24 cellular contexts compared by ENCODE assay signal in the genomic region with DNA sequence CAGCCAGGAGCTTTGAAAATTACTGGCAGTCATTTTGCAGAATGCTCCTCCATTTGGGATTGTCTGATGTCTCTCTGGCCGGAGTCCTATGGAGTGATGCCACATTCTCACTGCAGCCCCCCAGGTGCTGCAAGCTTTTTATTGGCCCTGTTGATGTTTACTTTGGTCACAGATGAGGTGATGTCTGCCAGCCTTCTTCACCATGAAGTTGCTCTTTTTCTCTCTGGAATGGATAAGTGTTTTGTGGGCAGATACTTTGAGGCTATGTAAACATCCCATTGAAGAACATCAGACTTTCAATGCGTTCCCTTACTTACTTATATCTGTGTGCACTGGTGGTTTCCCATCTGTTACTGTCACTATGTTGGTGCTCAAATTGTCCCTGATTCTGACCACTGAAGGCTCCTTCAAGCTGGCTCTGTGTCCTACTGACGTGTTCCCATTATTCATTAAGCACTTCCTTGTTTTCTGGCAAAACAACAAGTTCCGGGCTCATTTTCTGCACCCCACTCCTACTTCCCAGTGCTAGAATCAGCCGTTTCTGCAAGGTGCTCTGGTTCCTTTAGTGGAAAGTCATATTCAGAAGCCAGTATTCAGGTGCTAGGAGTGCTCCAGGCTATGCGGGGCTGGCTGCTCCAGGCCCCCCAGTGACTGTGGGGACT. TPM values are rescaled to one million over a fixed set of nuclear protein-coding genes. Genes with fewer than 3 reads are reported as not detected.
DNase-seq lines count a peak whose midpoint lies in the region; ATAC-seq, FAIRE-seq and TF ChIP-seq lines count a peak whose summit lies in the region.
"Had no signal": no experiment of that assay in that cellular context is flagged by ENCODE, and none has a peak within 500 bp of the region (broad histone marks: within the 10 kb centered on the region; RNA-seq: fewer than 3 reads in every experiment).

No MANE protein-coding gene starts in this region.

- no peaks in the 10 kb centered on the region for H3K36me3 ChIP-seq in sigmoid colon
- H3K36me3 ChIP-seq in kidney (ENCODE audit: control insufficient read depth in 1 of 2, insufficient read depth in 2 of 2, low read length in 2 of 2) = no peaks in the 10 kb centered on the region
- H3K36me3 ChIP-seq: brain microvascular endothelial cell, left lung, Peyer's patch had no signal

- intact Hi-C loops in sigmoid colon (cut with DNase I) = no loop called here
- intact Hi-C loops in kidney (cut with DNase I) = no loop called here

- H3K27me3 ChIP-seq in sigmoid colon = no peaks in the 10 kb centered on the region
- H3K27me3 ChIP-seq: brain microvascular endothelial cell, left lung, Peyer's patch had no signal

- 70 to 81% methylated on average over 6 of the region's 6 CpGs for WGBS in sigmoid colon, 2 donors

- DNase-seq in G401 (ENCODE audit: low spot score) (peak; percentile 88), chondrocyte (ENCODE audit: low spot score) (no peak), kidney tubule cell (ENCODE audit: low spot score) (peak; percentile 39), sigmoid colon (no peak), kidney (no peak)
- no peak for DNase-seq in NK-92 treated with Interleukin-12 subunit alpha and Interleukin-12 subunit beta, amount 100 ng/mL, for 24 hours (lab: John Stamatoyannopoulos, UW)
- no peak for DNase-seq in activated T-cell treated with anti-CD3 and anti-CD28 coated beads, Interleukin-2, amount 50 U/mL, for 48 hours
- DNase-seq: activated CD8-positive, alpha-beta T cell treated with anti-CD3 and anti-CD28 coated beads, Interleukin-2, amount 10 ng/mL, durations not matched to agents 7 days and 5 days; activated T-cell treated with anti-CD3 and anti-CD28 coated beads, Interleukin-2, amount 50 U/mL, for 72 hours; brain microvascular endothelial cell; DMS79 treated with DMSO at 0.1 percent for 48 hours; left lung; NCI-H1930; Peyer's patch; stimulated activated CD4-positive, alpha-beta T cell treated with anti-CD3 and anti-CD28 coated beads, Interleukin-4, amount 100 ng/mL, for 4 hours; T-helper 9 cell had no signal

- H3K27ac Mint-ChIP-seq in chondrocyte (ENCODE audit: unreplicated experiment) = peak overlapping the region; percentile 73
- H3K27ac Mint-ChIP-seq: activated CD8-positive, alpha-beta T cell treated with anti-CD3 and anti-CD28 coated beads, Interleukin-2, amount 10 ng/mL, durations not matched to agents 7 days and 5 days; activated T-cell treated with anti-CD3 and anti-CD28 coated beads, Interleukin-2, amount 50 U/mL, for 72 hours had no signal

- H3K9ac ChIP-seq in kidney (ENCODE audit: low read length in 2 of 2) = no peak overlapping the region
- H3K9ac ChIP-seq: parathyroid adenoma had no signal

- no peaks in the 10 kb centered on the region for H3K9me3 Mint-ChIP-seq in chondrocyte (ENCODE audit: low read depth)
- H3K9me3 Mint-ChIP-seq: activated naive CD4-positive, alpha-beta T cell treated with anti-CD3 and anti-CD28 coated beads, Interleukin-2, amount 50 U/mL, for 24 hours; activated T-cell treated with anti-CD3 and anti-CD28 coated beads, Interleukin-2, amount 50 U/mL, for 72 hours; CD14-positive monocyte had no signal

- TF ChIP-seq POLR2A in sigmoid colon (IDR thresholded peaks at IDR 0.05) = no peak

- H3K4me1 ChIP-seq in sigmoid colon (peaks cover 0 to 62% (median 32%) of the 10 kb centered on the region in 4 donors), kidney (ENCODE audit: control insufficient read depth in 1 of 2, insufficient read depth in 1 of 2, low read depth in 1 of 2, low read length in 2 of 2) (peaks cover 0 to 15% of the 10 kb centered on the region in 2 donors)

- peaks cover 64% of the 10 kb centered on the region for H3K4me1 Mint-ChIP-seq in chondrocyte (ENCODE audit: low read depth)

- H3K4me3 ChIP-seq in sigmoid colon (no peak overlapping the region), kidney (ENCODE audit: low read length in 2 of 2) (no peak overlapping the region)
- H3K4me3 ChIP-seq: left lung, Peyer's patch, SK-N-MC, smooth muscle cell had no signal

- H3K36me3 Mint-ChIP-seq in chondrocyte (ENCODE audit: low read depth) = peaks cover 1% of the 10 kb centered on the region
- H3K36me3 Mint-ChIP-seq: activated naive CD4-positive, alpha-beta T cell treated with anti-CD3 and anti-CD28 coated beads, Interleukin-2, amount 50 U/mL, for 24 hours had no signal

- no peak for TF ChIP-seq EP300 in sigmoid colon (IDR thresholded peaks at IDR 0.05)

- H3K27me3 Mint-ChIP-seq in chondrocyte (ENCODE audit: low read depth) = no peaks in the 10 kb centered on the region
- H3K27me3 Mint-ChIP-seq: activated naive CD4-positive, alpha-beta T cell treated with anti-CD3 and anti-CD28 coated beads, Interleukin-2, amount 50 U/mL, for 24 hours had no signal

- peak overlapping the region; percentile 5 to 78 (median 66) for H3K27ac ChIP-seq in sigmoid colon
- no peak overlapping the region for H3K27ac ChIP-seq in kidney (ENCODE audit: low read depth in 2 of 2, low read length in 2 of 2)
- H3K27ac ChIP-seq: brain microvascular endothelial cell, epithelial cell of prostate, SK-N-MC had no signal

- no peak for FAIRE-seq in kidney (lab: Jason Lieb, UNC)

- no peak overlapping the region for H3K4me3 Mint-ChIP-seq in chondrocyte (ENCODE audit: unreplicated experiment)
- H3K4me3 Mint-ChIP-seq: activated CD8-positive, alpha-beta T cell treated with anti-CD3 and anti-CD28 coated beads, Interleukin-2, amount 10 ng/mL, durations not matched to agents 7 days and 5 days; activated naive CD4-positive, alpha-beta T cell treated with anti-CD3 and anti-CD28 coated beads, Interleukin-2, amount 50 U/mL, for 24 hours; activated T-cell treated with anti-CD3 and anti-CD28 coated beads, Interleukin-2, amount 50 U/mL, for 72 hours had no signal

- in situ Hi-C loops in G401 (cut with HindIII; ENCODE audit: low sequenced_read_pairs) = no loop called here

- TF ChIP-seq CTCF in chondrocyte (IDR thresholded peaks at IDR 0.05) (no peak), sigmoid colon (IDR thresholded peaks at IDR 0.05) (no peak), kidney (IDR thresholded peaks at IDR 0.05; ENCODE audit: borderline replicate concordance, extremely low read depth, insufficient read depth) (no peak)

- H3K9me3 ChIP-seq in sigmoid colon (no peaks in the 10 kb centered on the region), kidney (ENCODE audit: control insufficient read depth in 1 of 2, low read length in 2 of 2) (no peaks in the 10 kb centered on the region)
- H3K9me3 ChIP-seq: left lung, Peyer's patch had no signal

- no peak for ATAC-seq in HG02870 (IDR thresholded peaks at IDR 0.05; ENCODE audit: unreplicated experiment)
- ATAC-seq: activated CD8-positive, alpha-beta T cell treated with anti-CD3 and anti-CD28 coated beads, Interleukin-2, amount 10 ng/mL, durations not matched to agents 7 days and 5 days; activated T-cell treated with anti-CD3 and anti-CD28 coated beads, Interleukin-2, amount 50 U/mL, for 72 hours; HCT116; left lung had no signal

RNA-seq across cellular contexts. Expression of a gene that starts 1.4 kb away (rescaled TPM):
- total RNA-seq in G401 (2014; rRNA removed; shearing (Covaris generic)) = not detected in 2 replicates
- 47.1 to 105 TPM (median 50.3 TPM) in 3 replicates for total RNA-seq in chondrocyte
- total RNA-seq in sigmoid colon = 10 to 100 TPM; 21.3 to 97.2 (median 40.3) TPM
- 10 to 100 TPM in 2 of 3 donors, 1 to 10 TPM in 1; 8.8 to 50.5 (median 35.3) TPM for polyA plus RNA-seq in sigmoid colon
- total RNA-seq in kidney = 45.3 TPM
- 284 TPM for polyA plus RNA-seq in kidney (ENCODE audit: insufficient read depth, low read depth, low replicate concordance)
- total RNA-seq: smooth muscle cell had no signal
- polyA plus RNA-seq: smooth muscle cell had no signal

RNA-seq across cellular contexts. Expression of a gene that starts 48.7 kb away (rescaled TPM):
- total RNA-seq in G401 (2014; rRNA removed; shearing (Covaris generic)) = 66.9 and 78.1 TPM in 2 replicates
- total RNA-seq in chondrocyte (29.1 to 33.3 TPM (median 31.3 TPM) in 3 replicates), sigmoid colon (10 to 100 TPM; 26.9 to 44.3 (median 34.9) TPM), kidney (43.8 TPM)
- polyA plus RNA-seq in sigmoid colon (10 to 100 TPM; 16.2 to 40.3 (median 17.3) TPM), kidney (ENCODE audit: insufficient read depth, low read depth, low replicate concordance) (71.8 TPM)

RNA-seq across cellular contexts. Expression of a gene that starts 48.8 kb away (rescaled TPM):
- 93.2 and 98.2 TPM in 2 replicates for total RNA-seq in G401 (2014; rRNA removed; shearing (Covaris generic))
- total RNA-seq in chondrocyte = 60.3 to 69.8 TPM (median 63.4 TPM) in 3 replicates
- 10 to 100 TPM; 43.2 to 62.9 (median 46.3) TPM for total RNA-seq in sigmoid colon
- polyA plus RNA-seq in sigmoid colon = 10 to 100 TPM; 77.2 to 82.8 (median 78.1) TPM
- total RNA-seq in kidney = 71.5 TPM
- 60.2 TPM for polyA plus RNA-seq in kidney (ENCODE audit: insufficient read depth, low read depth, low replicate concordance)

Comparison
In these comparisons a context has a peak if more than half of its experiments do, and no peak if none do; other contexts are left out.
1. DNase-seq: peak in G401 (single experiment) and kidney tubule cell (single experiment); none in chondrocyte (single experiment), sigmoid colon (single experiment), kidney (single experiment), NK-92 treated with Interleukin-12 subunit alpha and Interleukin-12 subunit beta, amount 100 ng/mL, for 24 hours (single experiment) and activated T-cell treated with anti-CD3 and anti-CD28 coated beads, Interleukin-2, amount 50 U/mL, for 48 hours (0 of 2).
2. H3K27ac ChIP-seq: peak in sigmoid colon (4 of 4); none in kidney (0 of 2).
3. RNA of a gene that starts 1.4 kb away (total RNA-seq): 21.3 to 97.2 TPM in sigmoid colon, 47.1 to 105 TPM in chondrocyte and 45.3 TPM in kidney (single experiment); not detected in G401; every median in the first group is over 10 times any median in the second.